ENCODE assay signal across 8 cellular contexts in genomic region chr13:108915095-108915633, GRCh38.
A peak's percentile ranks its signal among the peaks of the same experiment; 100 is the strongest.
DNase-seq lines count a peak whose midpoint lies in the region; ATAC-seq and TF ChIP-seq lines count a peak whose summit lies in the region.

No MANE protein-coding gene starts in this region.

- H3K9me3 ChIP-seq in sigmoid colon, result no peaks in the 10 kb centered on the region

- CTCF ChIA-PET in activated CD8-positive, alpha-beta memory T cell treated with anti-CD3 and anti-CD28 coated beads, Interleukin-2, amount 10 ng/mL, durations not matched to agents 7 days and 5 days (lab: Charles Lee), result interaction anchor here (1.0 to 5.5 kb wide), 5 partner anchors 9 to 697 kb away, joined by 3 to 18 read pairs (median 8); partner anchors contain the start of gene ABHD13

- peak overlapping the region; percentile 17 for H3K4me3 ChIP-seq in fibroblast of villous mesenchyme (ENCODE audit: low read depth, low read length)
- peak overlapping the region in 3 of 4 donors; percentile 20 to 34 (median 25) for H3K4me3 ChIP-seq in sigmoid colon

- WGBS in sigmoid colon, 2 donors, result 27 to 33% methylated on average over 7 of the region's 7 CpGs

- TF ChIP-seq EP300 in sigmoid colon (IDR thresholded peaks at IDR 0.05), result no peak

- H3K4me3 Mint-ChIP-seq in activated CD8-positive, alpha-beta memory T cell treated with anti-CD3 and anti-CD28 coated beads, Interleukin-2, amount 10 ng/mL, durations not matched to agents 7 days and 5 days, result peak overlapping the region; percentile 53

- no peaks in the 10 kb centered on the region for H3K36me3 Mint-ChIP-seq in activated CD8-positive, alpha-beta memory T cell treated with anti-CD3 and anti-CD28 coated beads, Interleukin-2, amount 10 ng/mL, durations not matched to agents 7 days and 5 days

- peak overlapping the region; percentile 85 for H3K27ac Mint-ChIP-seq in activated CD8-positive, alpha-beta memory T cell treated with anti-CD3 and anti-CD28 coated beads, Interleukin-2, amount 10 ng/mL, durations not matched to agents 7 days and 5 days

- peak overlapping the region; percentile 73 to 87 (median 80) for H3K27ac ChIP-seq in sigmoid colon

- ATAC-seq in activated CD8-positive, alpha-beta memory T cell treated with anti-CD3 and anti-CD28 coated beads, Interleukin-2, amount 10 ng/mL, durations not matched to agents 7 days and 5 days, result no peak
- ATAC-seq in HG03159 (IDR thresholded peaks at IDR 0.05; ENCODE audit: unreplicated experiment), result peak; percentile 37

- H3K4me1 ChIP-seq in sigmoid colon, result peaks cover 0 to 38% (median 25%) of the 10 kb centered on the region in 4 donors

- H3K36me3 ChIP-seq in sigmoid colon, result no peaks in the 10 kb centered on the region

- H3K9me3 Mint-ChIP-seq in activated CD8-positive, alpha-beta memory T cell treated with anti-CD3 and anti-CD28 coated beads, Interleukin-2, amount 10 ng/mL, durations not matched to agents 7 days and 5 days (ENCODE audit: low read depth), result no peaks in the 10 kb centered on the region

- H3K4me1 Mint-ChIP-seq in activated CD8-positive, alpha-beta memory T cell treated with anti-CD3 and anti-CD28 coated beads, Interleukin-2, amount 10 ng/mL, durations not matched to agents 7 days and 5 days, result peaks cover 17% of the 10 kb centered on the region

- peak; percentile 65 for TF ChIP-seq CTCF in fibroblast of villous mesenchyme (IDR thresholded peaks at IDR 0.05; ENCODE audit: insufficient read depth, low read depth, low read length)
- TF ChIP-seq CTCF in sigmoid colon (IDR thresholded peaks at IDR 0.05), result peak; percentile 41 to 52 (median 44)

- no peak for DNase-seq in activated CD8-positive, alpha-beta memory T cell treated with anti-CD3 and anti-CD28 coated beads, Interleukin-2, amount 10 ng/mL, durations not matched to agents 7 days and 5 days
- DNase-seq in activated CD8-positive, alpha-beta memory T cell treated with anti-CD3 and anti-CD28 coated beads for 24 hours, result no peak
- DNase-seq in SW480 (ENCODE audit: low spot score), result peak; percentile 61
- peak; percentile 63 for DNase-seq in fibroblast of villous mesenchyme (ENCODE audit: low read depth)
- no peak for DNase-seq in sigmoid colon
- DNase-seq in 8988T, result no peak
- no peak for DNase-seq in GOT3 (lab: John Stamatoyannopoulos, UW)

- H3K27me3 ChIP-seq in sigmoid colon, result no peaks in the 10 kb centered on the region

- TF ChIP-seq POLR2A in sigmoid colon (IDR thresholded peaks at IDR 0.05), result no peak

- peaks cover 12% of the 10 kb centered on the region for H3K27me3 Mint-ChIP-seq in activated CD8-positive, alpha-beta memory T cell treated with anti-CD3 and anti-CD28 coated beads, Interleukin-2, amount 10 ng/mL, durations not matched to agents 7 days and 5 days

- intact Hi-C loops in sigmoid colon (cut with DNase I), result loop anchor here (5.0 to 10.0 kb wide), 4 partner anchors 47 to 1190 kb away; partner anchors contain the start of genes ABHD13, IRS2 and LIG4

Comparison
In these comparisons a context has a peak if more than half of its experiments do, and no peak if none do; other contexts are left out.
1. DNase-seq: peak in SW480 (single experiment) and fibroblast of villous mesenchyme (single experiment); none in activated CD8-positive, alpha-beta memory T cell treated with anti-CD3 and anti-CD28 coated beads, Interleukin-2, amount 10 ng/mL, durations not matched to agents 7 days and 5 days (single experiment), activated CD8-positive, alpha-beta memory T cell treated with anti-CD3 and anti-CD28 coated beads for 24 hours (single experiment), sigmoid colon (single experiment), 8988T (single experiment) and GOT3 (single experiment).